25 cellular contexts compared by ENCODE assay signal in the genomic region with DNA sequence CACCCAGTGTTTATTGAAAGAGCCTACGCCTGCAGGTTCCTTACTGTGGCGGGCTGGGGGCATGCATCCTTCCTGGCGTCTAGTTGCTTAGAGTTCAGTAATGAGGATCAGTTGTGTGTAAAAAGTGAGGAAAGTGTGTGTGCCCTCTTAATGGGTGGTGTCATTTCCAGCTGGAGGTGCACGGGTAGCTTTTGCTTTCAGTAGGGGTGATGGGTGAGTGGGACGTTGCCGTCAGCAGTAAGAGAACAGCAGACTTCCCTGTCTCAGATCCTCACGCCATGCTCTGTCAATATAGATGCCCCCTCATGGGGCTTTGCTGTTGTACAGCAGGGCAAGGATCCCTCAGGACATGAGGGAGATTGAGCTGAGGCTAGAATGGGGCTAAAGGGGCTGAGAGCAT.
A peak's percentile ranks its signal among the peaks of the same experiment; 100 is the strongest.
DNase-seq lines count a peak whose midpoint lies in the region; ATAC-seq, FAIRE-seq and TF ChIP-seq lines count a peak whose summit lies in the region.
"Had no signal": no experiment of that assay in that cellular context is flagged by ENCODE, and none has a peak within 500 bp of the region (broad histone marks: within the 10 kb centered on the region; RNA-seq: fewer than 3 reads in every experiment).

No MANE protein-coding gene starts in this region.

- no peaks in the 10 kb centered on the region for H3K9me3 ChIP-seq in CD4-positive, alpha-beta T cell (ENCODE audit: control insufficient read depth, low read length)
- H3K9me3 ChIP-seq: colonic mucosa, thyroid gland had no signal

- peak; percentile 21 for FAIRE-seq in GM18507 (lab: Jason Lieb, UNC)
- FAIRE-seq: GM12892 had no signal

- H3K9me3 Mint-ChIP-seq in CD4-positive, alpha-beta T cell: no peaks in the 10 kb centered on the region
- H3K9me3 Mint-ChIP-seq in T-helper 1 cell treated with Interleukin-12 subunit alpha and Interleukin-12 subunit beta and Interleukin-4 antibody, amounts not matched to agents 30 μg/mL and 1 μg/mL, for 36 hours: no peaks in the 10 kb centered on the region
- no peaks in the 10 kb centered on the region for H3K9me3 Mint-ChIP-seq in effector memory CD8-positive, alpha-beta T cell
- no peaks in the 10 kb centered on the region for H3K9me3 Mint-ChIP-seq in stimulated activated naive B cell treated with anti-CD40 and anti-IgM and Interleukin-4, amounts not matched to agents 10 μg/mL and 1 μg/mL and 100 μg/mL, for 72 hours
- H3K9me3 Mint-ChIP-seq: activated CD8-positive, alpha-beta T cell treated with anti-CD3 and anti-CD28 coated beads for 36 hours had no signal

- DNase-seq in CD4-positive, alpha-beta T cell: no peak
- DNase-seq in GM18507 (ENCODE audit: extremely low spot score, insufficient read length, low read depth) (no peak), NOMO-1 treated with DMSO at 0.1 percent for 48 hours (lab: John Stamatoyannopoulos, UW; ENCODE audit: unreplicated experiment) (no peak), DMS153 treated with DMSO at 0.1 percent for 48 hours (lab: John Stamatoyannopoulos, UW; ENCODE audit: unreplicated experiment) (no peak), NOMO-1 (lab: John Stamatoyannopoulos, UW; ENCODE audit: unreplicated experiment in 2 of 2) (no peak)
- peak in 1 of 3 experiments; percentile 11 for DNase-seq in effector memory CD8-positive, alpha-beta T cell
- DNase-seq in stimulated activated naive B cell treated with anti-CD40 and anti-IgM and Interleukin-4, amounts not matched to agents 10 μg/mL and 1 μg/mL and 100 μg/mL, for 72 hours: no peak
- DNase-seq: activated CD8-positive, alpha-beta T cell treated with anti-CD3 and anti-CD28 coated beads for 36 hours; brain microvascular endothelial cell; colonic mucosa; DMS79; GOT3; kidney glomerular epithelial cell; NCI-H1092; NCI-H2029; NCI-H345; NCI-H82; stimulated activated CD4-positive, alpha-beta T cell treated with anti-CD3 and anti-CD28 coated beads, Interleukin-2, amount 100 ng/mL, for 24 hours; stimulated activated naive CD8-positive, alpha-beta T cell treated with anti-CD3 and anti-CD28 coated beads, Interleukin-15, Interleukin-2, amounts not matched to agents 100 U/mL and 50 U/mL, for 24 hours; thyroid gland had no signal

- POLR2A ChIA-PET in CD4-positive, alpha-beta T cell (lab: Charles Lee): interaction anchor here (1.0 to 3.7 kb wide), 3 partner anchors 9 to 85 kb away, joined by 4 to 26 read pairs (median 6); no protein-coding TSS in a partner anchor

- TF ChIP-seq CTCF in CD4-positive, alpha-beta T cell (IDR thresholded peaks at IDR 0.05): no peak

- intact Hi-C loops in CD4-positive, alpha-beta T cell (cut with DNase I, micrococcal nuclease): no loop called here

- CTCF ChIA-PET in CD4-positive, alpha-beta T cell (lab: Charles Lee): no interaction called here

- H3K4me3 Mint-ChIP-seq in CD4-positive, alpha-beta T cell: peak overlapping the region; percentile 44
- H3K4me3 Mint-ChIP-seq in T-helper 1 cell treated with Interleukin-12 subunit alpha and Interleukin-12 subunit beta and Interleukin-4 antibody, amounts not matched to agents 30 μg/mL and 1 μg/mL, for 36 hours: peak overlapping the region; percentile 57
- H3K4me3 Mint-ChIP-seq in effector memory CD8-positive, alpha-beta T cell: peak overlapping the region; percentile 50 to 75
- no peak overlapping the region for H3K4me3 Mint-ChIP-seq in stimulated activated naive B cell treated with anti-CD40 and anti-IgM and Interleukin-4, amounts not matched to agents 10 μg/mL and 1 μg/mL and 100 μg/mL, for 72 hours
- H3K4me3 Mint-ChIP-seq: activated CD8-positive, alpha-beta T cell treated with anti-CD3 and anti-CD28 coated beads for 36 hours had no signal

- no peaks in the 10 kb centered on the region for H3K27me3 ChIP-seq in CD4-positive, alpha-beta T cell (ENCODE audit: control insufficient read depth, insufficient read depth, low read length)
- H3K27me3 ChIP-seq: brain microvascular endothelial cell, colonic mucosa, SJSA1, thyroid gland had no signal

- H3K36me3 Mint-ChIP-seq in CD4-positive, alpha-beta T cell (ENCODE audit: low read depth): peaks cover 12% of the 10 kb centered on the region
- no peaks in the 10 kb centered on the region for H3K36me3 Mint-ChIP-seq in T-helper 1 cell treated with Interleukin-12 subunit alpha and Interleukin-12 subunit beta and Interleukin-4 antibody, amounts not matched to agents 30 μg/mL and 1 μg/mL, for 36 hours (ENCODE audit: low read depth)
- peaks cover 65% of the 10 kb centered on the region for H3K36me3 Mint-ChIP-seq in effector memory CD8-positive, alpha-beta T cell (ENCODE audit: insufficient read depth)
- H3K36me3 Mint-ChIP-seq in stimulated activated naive B cell treated with anti-CD40 and anti-IgM and Interleukin-4, amounts not matched to agents 10 μg/mL and 1 μg/mL and 100 μg/mL, for 72 hours: peaks cover 9 to 32% of the 10 kb centered on the region in 2 donors

- H3K27ac Mint-ChIP-seq in CD4-positive, alpha-beta T cell: peak overlapping the region; percentile 71
- peak overlapping the region; percentile 13 for H3K27ac Mint-ChIP-seq in T-helper 1 cell treated with Interleukin-12 subunit alpha and Interleukin-12 subunit beta and Interleukin-4 antibody, amounts not matched to agents 30 μg/mL and 1 μg/mL, for 36 hours
- peak overlapping the region; percentile 76 to 93 for H3K27ac Mint-ChIP-seq in effector memory CD8-positive, alpha-beta T cell
- no peak overlapping the region for H3K27ac Mint-ChIP-seq in stimulated activated naive B cell treated with anti-CD40 and anti-IgM and Interleukin-4, amounts not matched to agents 10 μg/mL and 1 μg/mL and 100 μg/mL, for 72 hours
- H3K27ac Mint-ChIP-seq: activated CD8-positive, alpha-beta T cell treated with anti-CD3 and anti-CD28 coated beads for 36 hours had no signal

- H3K27ac ChIP-seq in CD4-positive, alpha-beta T cell (ENCODE audit: low read depth, low read length): no peak overlapping the region
- H3K27ac ChIP-seq: brain microvascular endothelial cell, colonic mucosa, SJSA1, skin epidermis, thyroid gland had no signal

- H3K27me3 Mint-ChIP-seq in CD4-positive, alpha-beta T cell: no peaks in the 10 kb centered on the region
- no peaks in the 10 kb centered on the region for H3K27me3 Mint-ChIP-seq in T-helper 1 cell treated with Interleukin-12 subunit alpha and Interleukin-12 subunit beta and Interleukin-4 antibody, amounts not matched to agents 30 μg/mL and 1 μg/mL, for 36 hours (ENCODE audit: low read depth)
- no peaks in the 10 kb centered on the region for H3K27me3 Mint-ChIP-seq in effector memory CD8-positive, alpha-beta T cell
- H3K27me3 Mint-ChIP-seq in stimulated activated naive B cell treated with anti-CD40 and anti-IgM and Interleukin-4, amounts not matched to agents 10 μg/mL and 1 μg/mL and 100 μg/mL, for 72 hours: no peaks in the 10 kb centered on the region

- H3K4me1 Mint-ChIP-seq in CD4-positive, alpha-beta T cell (ENCODE audit: low read depth): peaks cover 48% of the 10 kb centered on the region
- peaks cover 20% of the 10 kb centered on the region for H3K4me1 Mint-ChIP-seq in T-helper 1 cell treated with Interleukin-12 subunit alpha and Interleukin-12 subunit beta and Interleukin-4 antibody, amounts not matched to agents 30 μg/mL and 1 μg/mL, for 36 hours (ENCODE audit: low read depth)
- peaks cover 30 to 38% of the 10 kb centered on the region in 2 donors for H3K4me1 Mint-ChIP-seq in effector memory CD8-positive, alpha-beta T cell (ENCODE audit: low read depth in 2 of 2)
- peaks cover 0 to 2% of the 10 kb centered on the region in 2 donors for H3K4me1 Mint-ChIP-seq in stimulated activated naive B cell treated with anti-CD40 and anti-IgM and Interleukin-4, amounts not matched to agents 10 μg/mL and 1 μg/mL and 100 μg/mL, for 72 hours

- peak; percentile 47 for ATAC-seq in CD4-positive, alpha-beta T cell (ENCODE audit: poor library complexity)
- peak; percentile 56 for ATAC-seq in effector memory CD8-positive, alpha-beta T cell (replicated peaks)
- ATAC-seq in stimulated activated naive B cell treated with anti-CD40 and anti-IgM and Interleukin-4, amounts not matched to agents 10 μg/mL and 1 μg/mL and 100 μg/mL, for 72 hours (replicated peaks): no peak
- ATAC-seq: activated CD8-positive, alpha-beta T cell treated with anti-CD3 and anti-CD28 coated beads for 36 hours; Panc1; stimulated activated naive CD8-positive, alpha-beta T cell treated with anti-CD3 and anti-CD28 coated beads, Interleukin-15, Interleukin-2, amounts not matched to agents 100 U/mL and 50 U/mL, for 24 hours had no signal

Comparison
In these comparisons a context has a peak if more than half of its experiments do, and no peak if none do; other contexts are left out.
1. ATAC-seq: peak in CD4-positive, alpha-beta T cell (single experiment) and effector memory CD8-positive, alpha-beta T cell (single experiment); none in stimulated activated naive B cell treated with anti-CD40 and anti-IgM and Interleukin-4, amounts not matched to agents 10 μg/mL and 1 μg/mL and 100 μg/mL, for 72 hours (0 of 2).
2. H3K4me3 Mint-ChIP-seq: peak in CD4-positive, alpha-beta T cell (single experiment), T-helper 1 cell treated with Interleukin-12 subunit alpha and Interleukin-12 subunit beta and Interleukin-4 antibody, amounts not matched to agents 30 μg/mL and 1 μg/mL, for 36 hours (single experiment) and effector memory CD8-positive, alpha-beta T cell (2 of 2); none in stimulated activated naive B cell treated with anti-CD40 and anti-IgM and Interleukin-4, amounts not matched to agents 10 μg/mL and 1 μg/mL and 100 μg/mL, for 72 hours (0 of 2).